Comparison of ENCODE assay signal across 24 cellular contexts in genomic region chr9:36914212-36914577, GRCh38.
DNase-seq lines count a peak whose midpoint lies in the region; ATAC-seq and TF ChIP-seq lines count a peak whose summit lies in the region.
"Had no signal": no experiment of that assay in that cellular context is flagged by ENCODE, and none has a peak within 500 bp of the region (broad histone marks: within the 10 kb centered on the region; RNA-seq: fewer than 3 reads in every experiment).

No MANE protein-coding gene starts in this region.

- DNase-seq in DMS79 treated with DMSO at 0.1 percent for 48 hours (lab: John Stamatoyannopoulos, UW) (peak; percentile 10), DMS79 (lab: John Stamatoyannopoulos, UW) (no peak), NCI-H748 (lab: John Stamatoyannopoulos, UW; ENCODE audit: unreplicated experiment) (peak; percentile 70), kidney tubule cell (ENCODE audit: low spot score) (peak; percentile 12), trophoblast cell (no peak)
- DNase-seq in stimulated activated CD8-positive, alpha-beta memory T cell treated with anti-CD3 and anti-CD28 coated beads, Interleukin-4, amount 100 ng/mL, for 48 hours: no peak
- DNase-seq: activated B cell treated with CpG ODN at 0.5 μM for 24 hours; activated CD4-positive, alpha-beta T cell treated with anti-CD3 and anti-CD28 coated beads, Interleukin-2, amount 10 ng/mL, durations not matched to agents 7 days and 5 days; aorta; CD4-positive, alpha-beta T cell; H9; hippocampal formation; KBM-7; NCI-H1436 treated with DMSO at 0.1 percent for 48 hours; NCI-H526 treated with DMSO at 0.1 percent for 48 hours; stimulated activated CD4-positive, alpha-beta T cell treated with anti-CD3 and anti-CD28 coated beads, Interleukin-15, amount 100 ng/mL, for 24 hours; stimulated activated CD4-positive, alpha-beta T cell treated with anti-CD3 and anti-CD28 coated beads, Interleukin-4, amount 100 ng/mL, for 4 hours; upper lobe of left lung had no signal

- no peak overlapping the region for H4K8ac ChIP-seq in trophoblast cell (ENCODE audit: low read depth, low read length)

- H3K4me2 ChIP-seq in KMS-11: peak overlapping the region; percentile 40; the same call in 1 of the 2 replicates
- H3K4me2 ChIP-seq in trophoblast cell (ENCODE audit: low read length): no peak overlapping the region

- no peak overlapping the region for H3K4ac ChIP-seq in trophoblast cell (ENCODE audit: low read depth, low read length)

- H3K27me3 ChIP-seq in KMS-11 (ENCODE audit: insufficient read depth, low read depth) (no peaks in the 10 kb centered on the region), trophoblast cell (ENCODE audit: insufficient read depth, low read length) (no peaks in the 10 kb centered on the region)
- H3K27me3 ChIP-seq: upper lobe of left lung had no signal

- H3K14ac ChIP-seq in trophoblast cell (ENCODE audit: low read length): no peak overlapping the region

- H2BK5ac ChIP-seq in trophoblast cell (ENCODE audit: low read depth, low read length, poor library complexity): no peak overlapping the region

- no peak overlapping the region for H3K23ac ChIP-seq in trophoblast cell (ENCODE audit: low read length)

- no peaks in the 10 kb centered on the region for H3K36me3 ChIP-seq in KMS-11 (ENCODE audit: insufficient read depth)
- no peaks in the 10 kb centered on the region for H3K36me3 ChIP-seq in trophoblast cell (ENCODE audit: control insufficient read depth in 1 of 2, insufficient read depth in 2 of 2, low read length in 2 of 2)
- H3K36me3 ChIP-seq: gastroesophageal sphincter, upper lobe of left lung had no signal

- H3K79me2 ChIP-seq in KMS-11 (ENCODE audit: insufficient read depth, low read depth) (no peaks in the 10 kb centered on the region), trophoblast cell (ENCODE audit: control insufficient read depth, insufficient read depth, low read length, poor library complexity) (no peaks in the 10 kb centered on the region)

- no peaks in the 10 kb centered on the region for H4K20me1 ChIP-seq in KMS-11 (ENCODE audit: insufficient read depth)

- no peaks in the 10 kb centered on the region for H3K9me3 ChIP-seq in trophoblast cell (ENCODE audit: insufficient read depth, low read depth, low read length)
- H3K9me3 ChIP-seq: upper lobe of left lung had no signal

- H2BK120ac ChIP-seq in trophoblast cell (ENCODE audit: insufficient read depth, low read length, poor library complexity): no peak overlapping the region

- no peak overlapping the region for H4K91ac ChIP-seq in trophoblast cell (ENCODE audit: low read depth, low read length)

- no peak overlapping the region for H3K9ac ChIP-seq in KMS-11
- no peak overlapping the region for H3K9ac ChIP-seq in trophoblast cell (ENCODE audit: low read length)

- no peak overlapping the region for H3K18ac ChIP-seq in trophoblast cell (ENCODE audit: low read length)

- no CpG with 5 or more reads among the region's 3 CpGs for WGBS in trophoblast cell (ENCODE audit: extremely low coverage, insufficient coverage, insufficient read length)

- no peak for ATAC-seq in GM18511 (IDR thresholded peaks at IDR 0.05; ENCODE audit: unreplicated experiment)
- ATAC-seq: gastroesophageal sphincter; natural killer cell treated with Interleukin-12 subunit alpha and Interleukin-12 subunit beta and Interleukin-15 and Interleukin-18, amount 100 ng/mL, for 72 hours; stimulated activated effector memory CD8-positive, alpha-beta T cell treated with anti-CD3 and anti-CD28 coated beads, Interleukin-12 subunit alpha, Interleukin-12 subunit beta, amount 100 ng/mL, for 72 hours had no signal

- no peak overlapping the region for H2BK12ac ChIP-seq in trophoblast cell (ENCODE audit: low read length)

- H2AK5ac ChIP-seq in trophoblast cell (ENCODE audit: low read length): no peak overlapping the region

- H3K4me1 ChIP-seq in KMS-11 (ENCODE audit: low read depth, poor library complexity, severe bottlenecking) (peaks cover 25% of the 10 kb centered on the region), trophoblast cell (ENCODE audit: control insufficient read depth in 1 of 2, insufficient read depth in 2 of 2, low read length in 2 of 2) (no peaks in the 10 kb centered on the region)
- H3K4me1 ChIP-seq: gastroesophageal sphincter, upper lobe of left lung had no signal

- H3K27ac ChIP-seq in KMS-11: no peak overlapping the region
- H3K27ac ChIP-seq in trophoblast cell (ENCODE audit: low read depth, low read length): no peak overlapping the region
- H3K27ac ChIP-seq: gastroesophageal sphincter, upper lobe of left lung had no signal

- H3K79me1 ChIP-seq in trophoblast cell (ENCODE audit: low read length): no peaks in the 10 kb centered on the region

- H3K4me3 ChIP-seq in KMS-11 (IDR thresholded peaks at IDR 0.05; ENCODE audit: insufficient read depth, low read depth, low read length) (no peak overlapping the region), trophoblast cell (ENCODE audit: low read depth, low read length) (no peak overlapping the region)
- H3K4me3 ChIP-seq: gastroesophageal sphincter, lung, upper lobe of left lung had no signal

- TF ChIP-seq CTCF in KMS-11 (conservative IDR thresholded peaks at IDR 0.05; ENCODE audit: low read depth, low read length): 0 out of 2 replicates have a peak, but pooled peaks have one; percentile 4

- H2AFZ ChIP-seq in KMS-11 (ENCODE audit: low read depth): no peak overlapping the region
- H2AFZ ChIP-seq in trophoblast cell (ENCODE audit: insufficient read depth, low read length, poor library complexity): no peak overlapping the region

- H4K12ac ChIP-seq in trophoblast cell (ENCODE audit: low read depth, low read length): no peak overlapping the region

Comparison
In these comparisons a context has a peak if more than half of its experiments do, and no peak if none do; other contexts are left out.
1. DNase-seq: peak in DMS79 treated with DMSO at 0.1 percent for 48 hours (single experiment), NCI-H748 (single experiment) and kidney tubule cell (single experiment); none in DMS79 (single experiment), trophoblast cell (0 of 2) and stimulated activated CD8-positive, alpha-beta memory T cell treated with anti-CD3 and anti-CD28 coated beads, Interleukin-4, amount 100 ng/mL, for 48 hours (single experiment).